8 cellular contexts compared by ENCODE assay signal in genomic region chr13:29850213-29850898, GRCh38. TPM values are rescaled to one million over a fixed set of nuclear protein-coding genes. Genes with fewer than 3 reads are reported as not detected.
DNase-seq lines count a peak whose midpoint lies in the region; ATAC-seq and TF ChIP-seq lines count a peak whose summit lies in the region.

UBL3 (minus strand) TSS chr13:29850617; CDS start chr13:29849538, 1,079 bp downstream.

- peak; percentile 91 for ATAC-seq in stimulated activated naive CD8-positive, alpha-beta T cell treated with anti-CD3 and anti-CD28 coated beads, Interleukin-15, Interleukin-2, amounts not matched to agents 100 U/mL and 50 U/mL, for 24 hours

- TF ChIP-seq CTCF in MM.1S (IDR thresholded peaks at IDR 0.05; ENCODE audit: low read length): no peak
- no peak for TF ChIP-seq CTCF in nephron (IDR thresholded peaks at IDR 0.05; ENCODE audit: unreplicated experiment in 3 of 3)

- peaks cover 7% of the 10 kb centered on the region; the same call in 1 of the 2 replicates for H3K79me2 ChIP-seq in MM.1S (ENCODE audit: low read length)

- peak within 1 kb of the TSS; percentile 95 to 100 (median 99) for H3K27ac Mint-ChIP-seq in nephron

- H2AFZ ChIP-seq in MM.1S (ENCODE audit: low read length): peak within 1 kb of the TSS; percentile 75

- peak within 1 kb of the TSS; percentile 78 for H3K4me3 ChIP-seq in HAP-1
- H3K4me3 ChIP-seq in MM.1S (ENCODE audit: low read length): peak within 1 kb of the TSS; percentile 76

- peaks cover 22% of the 10 kb centered on the region for H3K4me1 Mint-ChIP-seq in nephron

- no peaks in the 10 kb centered on the region for H3K9me3 ChIP-seq in HAP-1
- no peaks in the 10 kb centered on the region for H3K9me3 ChIP-seq in MM.1S (replicated peaks; ENCODE audit: insufficient read depth, low read length)

- peak within 1 kb of the TSS; percentile 78 for H3K4me2 ChIP-seq in MM.1S (ENCODE audit: low read depth, low read length)

- DNase-seq in G401 (ENCODE audit: low spot score) (peak; percentile 98), HAP-1 (ENCODE audit: low spot score in 2 of 2) (peak; percentile 91 to 96), MM.1S (peak; percentile 85), SHP77 treated with DMSO at 0.1 percent for 48 hours (lab: John Stamatoyannopoulos, UW) (peak; percentile 71), fibroblast of the conjunctiva (ENCODE audit: low read depth) (peak; percentile 94)
- peak; percentile 97 for DNase-seq in activated effector memory CD4-positive, alpha-beta T cell treated with anti-CD3 and anti-CD28 coated beads, Interleukin-2, amount 50 U/mL, for 16 hours
- peak; percentile 92 for DNase-seq in stimulated activated naive CD8-positive, alpha-beta T cell treated with anti-CD3 and anti-CD28 coated beads, Interleukin-15, Interleukin-2, amounts not matched to agents 100 U/mL and 50 U/mL, for 24 hours

- H3K36me3 ChIP-seq in HAP-1 (replicated peaks) (no peaks in the 10 kb centered on the region), MM.1S (replicated peaks; ENCODE audit: insufficient read depth, low read length) (no peaks in the 10 kb centered on the region)

- H3K36me3 Mint-ChIP-seq in nephron (ENCODE audit: low read depth): no peaks in the 10 kb centered on the region

- H4K20me1 ChIP-seq in MM.1S (ENCODE audit: insufficient read depth, low read length): no peaks in the 10 kb centered on the region

- H3K27me3 Mint-ChIP-seq in nephron (ENCODE audit: low read depth): peaks cover 4% of the 10 kb centered on the region

- no peaks in the 10 kb centered on the region for H3K9me2 ChIP-seq in MM.1S (replicated peaks; ENCODE audit: insufficient read depth, low read length)

- H3F3A ChIP-seq in MM.1S (ENCODE audit: insufficient read depth, low read length): no peaks in the 10 kb centered on the region

- H3K4me3 Mint-ChIP-seq in nephron: peak within 1 kb of the TSS; percentile 95 to 96 (median 95)

- peak within 1 kb of the TSS; percentile 68 for H3K9ac ChIP-seq in MM.1S (ENCODE audit: low read length)

- in situ Hi-C loops in G401 (cut with HindIII; ENCODE audit: low sequenced_read_pairs): no loop called here
- in situ Hi-C loops in HAP-1 (cut with MboI; ENCODE audit: low sequenced_read_pairs): loop anchor here (10.0 kb wide), 1 partner anchor 564 kb away; no protein-coding TSS in a partner anchor

- peaks cover 20% of the 10 kb centered on the region for H3K4me1 ChIP-seq in HAP-1
- H3K4me1 ChIP-seq in MM.1S (ENCODE audit: low read length): no peaks in the 10 kb centered on the region

- no peaks in the 10 kb centered on the region for H3K9me3 Mint-ChIP-seq in nephron

- H3K27me3 ChIP-seq in HAP-1 (ENCODE audit: low read depth) (0 out of 2 replicates have a peak, but pooled peaks cover 5% of the 10 kb centered on the region), MM.1S (replicated peaks; ENCODE audit: insufficient read depth, low read length) (no peaks in the 10 kb centered on the region)

- peak within 1 kb of the TSS; percentile 61; the same call in 1 of the 2 replicates for H3K27ac ChIP-seq in MM.1S (ENCODE audit: low read length)

RNA-seq across cellular contexts. Expression of gene UBL3, which starts in this region (rescaled TPM):
- total RNA-seq in G401 (2014; rRNA removed; shearing (Covaris generic)): 5.2 and 10.5 TPM in 2 replicates

Comparison
In these comparisons a context has a peak if more than half of its experiments do, and no peak if none do; other contexts are left out.
1. Peak in every context shown above with its lines: DNase-seq, ATAC-seq, H3K4me3 ChIP-seq and H3K27ac ChIP-seq.